Comparison of ENCODE assay signal across 9 cellular contexts in genomic region chr14:24146978-24147760, GRCh38. TPM values are rescaled to one million over a fixed set of nuclear protein-coding genes. Genes with fewer than 3 reads are reported as not detected.
A peak's percentile ranks its signal among the peaks of the same experiment; 100 is the strongest.
DNase-seq lines count a peak whose midpoint lies in the region; ATAC-seq, FAIRE-seq and TF ChIP-seq lines count a peak whose summit lies in the region.
"Had no signal": no experiment of that assay in that cellular context is flagged by ENCODE, and none has a peak within 500 bp of the region (broad histone marks: within the 10 kb centered on the region; RNA-seq: fewer than 3 reads in every experiment).

TSS of gene RNF31 (plus strand) at chr14:24147498. CDS start at chr14:24147699, 201 bp downstream.

- H3K4me1 Mint-ChIP-seq in central memory CD8-positive, alpha-beta T cell: peaks cover 65% of the 10 kb centered on the region

- peak within 1 kb of the TSS; percentile 86 for H3K27ac ChIP-seq in keratinocyte (ENCODE audit: control insufficient read depth, insufficient read depth, low read length)

- no peaks in the 10 kb centered on the region for H3K27me3 ChIP-seq in keratinocyte (ENCODE audit: control insufficient read depth, extremely low read depth, insufficient read depth, low read length)

- H2AFZ ChIP-seq in keratinocyte (ENCODE audit: control insufficient read depth, low read length): peak within 1 kb of the TSS; percentile 72

- peak; percentile 77 for ATAC-seq in GM19025 (IDR thresholded peaks at IDR 0.05; ENCODE audit: low read depth, unreplicated experiment)
- peak; percentile 80 for ATAC-seq in HG03342 (IDR thresholded peaks at IDR 0.05; ENCODE audit: unreplicated experiment)
- peak; percentile 92 for ATAC-seq in central memory CD8-positive, alpha-beta T cell (replicated peaks; ENCODE audit: extremely low read depth, poor library complexity, severe bottlenecking)

- peaks cover 30 to 46% of the 10 kb centered on the region in 2 experiments for H3K36me3 ChIP-seq in keratinocyte (ENCODE audit: control insufficient read depth in 2 of 2, extremely low read depth in 1 of 2, insufficient read depth in 2 of 2, low read length in 2 of 2)

- H3K4me1 ChIP-seq in keratinocyte (ENCODE audit: control insufficient read depth, extremely low read depth, insufficient read depth, low read length): peaks cover 22% of the 10 kb centered on the region

- TF ChIP-seq CTCF in AG09309 (IDR thresholded peaks at IDR 0.05; ENCODE audit: control insufficient read depth, insufficient read depth, low read depth, low read length, missing control alignments): no peak
- no peak for TF ChIP-seq CTCF in keratinocyte (optimal IDR thresholded peaks at IDR 0.05 in 1 of 3, IDR thresholded peaks at IDR 0.05 in 1 of 3, conservative IDR thresholded peaks at IDR 0.05 in 1 of 3; ENCODE audit: extremely low read depth in 1 of 3, insufficient read depth in 2 of 3, low read length in 3 of 3)

- H3K79me2 ChIP-seq in keratinocyte (ENCODE audit: control insufficient read depth, insufficient read depth, low read length): peaks cover 62% of the 10 kb centered on the region

- peak within 1 kb of the TSS; percentile 93 for H3K4me3 ChIP-seq in AG09309 (ENCODE audit: control insufficient read depth, low read depth, low read length)
- peak within 1 kb of the TSS; percentile 82 to 97 (median 91) for H3K4me3 ChIP-seq in keratinocyte (ENCODE audit: control insufficient read depth in 2 of 3, extremely low read depth in 1 of 3, insufficient read depth in 2 of 3, low read depth in 1 of 3, low read length in 3 of 3)

- no peaks in the 10 kb centered on the region for H3K27me3 Mint-ChIP-seq in central memory CD8-positive, alpha-beta T cell

- H3K36me3 Mint-ChIP-seq in central memory CD8-positive, alpha-beta T cell (ENCODE audit: insufficient read depth): peaks cover 37% of the 10 kb centered on the region

- no peaks in the 10 kb centered on the region for H3K9me3 Mint-ChIP-seq in central memory CD8-positive, alpha-beta T cell

- FAIRE-seq in keratinocyte (lab: Jason Lieb, UNC): peak; percentile 67
- FAIRE-seq: colon had no signal

- H3K27ac Mint-ChIP-seq in central memory CD8-positive, alpha-beta T cell (ENCODE audit: low read depth): peak within 1 kb of the TSS; percentile 92

- peak within 1 kb of the TSS; percentile 88 for H3K9ac ChIP-seq in keratinocyte (ENCODE audit: control insufficient read depth, extremely low read depth, insufficient read depth, low read length)

- dilution Hi-C loops in keratinocyte (cut with MboI; ENCODE audit: extremely low pct_ligation_motif_present, low sequenced_read_pairs): no loop called here

- DNase-seq in AG09309 (ENCODE audit: low read depth) (peak; percentile 93), NCI-H446 (lab: John Stamatoyannopoulos, UW) (peak; percentile 97 to 99), keratinocyte (ENCODE audit: low read depth, low spot score) (peak; percentile 90)
- DNase-seq in activated CD4-positive, CD25-positive, alpha-beta regulatory T cell treated with anti-CD3 and anti-CD28 coated beads, Interleukin-2, amount 50 U/mL, for 16 hours (ENCODE audit: low read depth, low spot score): peak; percentile 95
- peak; percentile 92 to 94 for DNase-seq in central memory CD8-positive, alpha-beta T cell (ENCODE audit: low spot score in 2 of 2)
- peak; percentile 91 to 94 for DNase-seq in stimulated activated CD4-positive, alpha-beta T cell treated with anti-CD3 and anti-CD28 coated beads, Interleukin-15, amount 100 ng/mL, for 1 hour (ENCODE audit: low read depth in 1 of 2, low spot score in 1 of 2)

- H3K9me1 ChIP-seq in keratinocyte (ENCODE audit: control insufficient read depth, extremely low read depth, insufficient read depth, low read length): peaks cover 2% of the 10 kb centered on the region

- H3K4me2 ChIP-seq in keratinocyte (ENCODE audit: control insufficient read depth, extremely low read depth, insufficient read depth, low read depth, low read length): peak within 1 kb of the TSS; percentile 97

- H3K4me3 Mint-ChIP-seq in central memory CD8-positive, alpha-beta T cell: peak within 1 kb of the TSS; percentile 98

- H4K20me1 ChIP-seq in keratinocyte (ENCODE audit: control insufficient read depth, extremely low read depth, insufficient read depth, low read length): no peaks in the 10 kb centered on the region

- no peaks in the 10 kb centered on the region for H3K9me3 ChIP-seq in keratinocyte (ENCODE audit: control insufficient read depth, low read depth, low read length)

RNA-seq across cellular contexts. Expression of gene RNF31, which starts in this region (rescaled TPM):
- polyA plus RNA-seq in keratinocyte: 17.4 to 23.0 TPM (median 19.8 TPM) in 3 replicates
- polyA plus RNA-seq in keratinocyte (2011; ENCODE audit: low read depth): 12.7 TPM
- 11.5 and 15.8 TPM in 2 replicates for polyA plus RNA-seq in keratinocyte (2011; cell fraction: cytosol; rRNA removed)
- 70.4 and 79.7 TPM in 2 replicates for polyA plus RNA-seq in keratinocyte (2011; cell fraction: nucleus; rRNA removed)
- 24.5 and 40.7 TPM in 2 replicates for polyA plus RNA-seq in keratinocyte (2012; ENCODE audit: low replicate concordance)
- 56.4 to 154 TPM (median 60.1 TPM) in 3 replicates for polyA minus RNA-seq in keratinocyte
- polyA minus RNA-seq in keratinocyte (2011; cell fraction: cytosol; rRNA and poly(A)+ RNA removed): 20.3 TPM
- 36.2 and 52.2 TPM in 2 replicates for polyA minus RNA-seq in keratinocyte (2011; cell fraction: nucleus; rRNA and poly(A)+ RNA removed)

Comparison
In these comparisons a context has a peak if more than half of its experiments do, and no peak if none do; other contexts are left out.
1. Peak in every context shown above with its lines: DNase-seq, ATAC-seq, H3K4me3 ChIP-seq and H3K27ac ChIP-seq.